ENCODE assay signal across 7 cellular contexts in the genomic region with DNA sequence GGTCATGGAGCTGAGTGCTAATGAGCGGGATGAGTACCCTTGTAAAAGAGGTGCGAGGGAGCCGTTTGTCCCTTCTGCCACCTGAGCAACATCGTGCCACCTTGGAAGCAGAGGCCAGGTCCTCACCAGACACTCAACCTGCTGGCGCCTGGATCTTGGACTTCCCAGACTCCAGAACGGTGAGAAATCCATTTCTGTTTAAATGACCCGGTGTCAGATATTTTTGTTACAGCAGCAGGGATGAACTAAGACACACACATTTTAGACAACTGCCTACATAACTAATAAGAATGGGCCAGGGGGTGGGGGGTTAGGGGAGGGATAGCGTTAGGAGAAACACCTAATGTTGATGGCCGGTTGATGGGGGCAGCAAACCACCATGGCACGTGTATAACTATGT.
"Had no signal": no experiment of that assay in that cellular context is flagged by ENCODE, and none has a peak within 500 bp of the region (broad histone marks: within the 10 kb centered on the region; RNA-seq: fewer than 3 reads in every experiment).

No MANE protein-coding gene starts in this region.

- FAIRE-seq: HTR-8/SVneo had no signal

- H3K36me3 ChIP-seq: HAP-1 had no signal

- H3K9me3 ChIP-seq: HAP-1 had no signal

- H2AFZ ChIP-seq: GM23248 had no signal

- H3K9ac ChIP-seq: GM23248 had no signal

- DNase-seq: GM23248, GOT3, H7, HFFc6 had no signal

- H3K27ac Mint-ChIP-seq: HFFc6 had no signal

- ATAC-seq: HCT116 had no signal

- H3K27ac ChIP-seq: GM23248 had no signal

- H3K4me3 ChIP-seq: GM23248, HAP-1 had no signal

- H3K4me1 ChIP-seq: HAP-1 had no signal

- H3K4me3 Mint-ChIP-seq: HFFc6 had no signal

- H3K9me3 Mint-ChIP-seq: HFFc6 had no signal
